21 cellular contexts compared by ENCODE assay signal in genomic region chr15:65642588-65642987, GRCh38.
"Had no signal": no experiment of that assay in that cellular context is flagged by ENCODE, and none has a peak within 500 bp of the region (broad histone marks: within the 10 kb centered on the region; RNA-seq: fewer than 3 reads in every experiment).

No MANE protein-coding gene starts in this region.

- H3K27me3 ChIP-seq: body of pancreas, heart right ventricle, pancreas, tibial artery, vagina had no signal

- H3K4me1 ChIP-seq: body of pancreas, pancreas had no signal

- H3K36me3 Mint-ChIP-seq: activated naive CD8-positive, alpha-beta T cell; naive B cell had no signal

- DNase-seq: activated B cell treated with CpG ODN at 0.5 μM for 24 hours; activated CD4-positive, alpha-beta T cell treated with anti-CD3 and anti-CD28 coated beads for 48 hours; activated CD8-positive, alpha-beta memory T cell treated with anti-CD3 and anti-CD28 coated beads, Interleukin-2, amount 50 U/mL, for 48 hours; activated CD8-positive, alpha-beta T cell treated with anti-CD3 and anti-CD28 coated beads, Interleukin-2, amount 10 ng/mL, durations not matched to agents 7 days and 5 days; activated gamma-delta T cell treated with Interleukin-2 at 50 U/mL for 16 hours; amniotic stem cell; body of pancreas; central memory CD4-positive, alpha-beta T cell; cortex of kidney; effector memory CD4-positive, alpha-beta T cell; heart right ventricle; naive B cell; pancreas; stimulated activated CD4-positive, alpha-beta T cell treated with anti-CD3 and anti-CD28 coated beads, Interleukin-12 subunit alpha, Interleukin-12 subunit beta, amount 100 ng/mL, for 4 hours; stimulated activated CD4-positive, alpha-beta T cell treated with anti-CD3 and anti-CD28 coated beads, Interleukin-2, amount 100 ng/mL, for 24 hours; stimulated activated naive CD4-positive, alpha-beta T cell; T-helper 2 cell; tibial artery had no signal

- H3K4me3 ChIP-seq: body of pancreas, heart right ventricle, lung, pancreas, tibial artery, vagina had no signal

- H3K27ac Mint-ChIP-seq: activated B cell treated with CpG ODN at 0.5 μM for 24 hours; activated CD8-positive, alpha-beta T cell treated with anti-CD3 and anti-CD28 coated beads, Interleukin-2, amount 10 ng/mL, durations not matched to agents 7 days and 5 days; activated naive CD8-positive, alpha-beta T cell had no signal

- H3K27me3 Mint-ChIP-seq: activated B cell treated with CpG ODN at 0.5 μM for 24 hours; activated naive CD8-positive, alpha-beta T cell; naive B cell had no signal

- H3K9me3 ChIP-seq: body of pancreas, heart right ventricle, pancreas, tibial artery, vagina had no signal

- H3K36me3 ChIP-seq: heart right ventricle, pancreas, tibial artery, vagina had no signal

- ATAC-seq: activated CD8-positive, alpha-beta T cell treated with anti-CD3 and anti-CD28 coated beads, Interleukin-2, amount 10 ng/mL, durations not matched to agents 7 days and 5 days; body of pancreas; pancreas had no signal

- H3K4me3 Mint-ChIP-seq: activated B cell treated with CpG ODN at 0.5 μM for 24 hours; activated CD8-positive, alpha-beta T cell treated with anti-CD3 and anti-CD28 coated beads, Interleukin-2, amount 10 ng/mL, durations not matched to agents 7 days and 5 days; activated naive CD8-positive, alpha-beta T cell had no signal

- H3K9me3 Mint-ChIP-seq: activated B cell treated with CpG ODN at 0.5 μM for 24 hours, naive B cell had no signal

- H3K27ac ChIP-seq: body of pancreas, heart right ventricle, pancreas, tibial artery, vagina had no signal
